Comparison of ENCODE assay signal across 23 cellular contexts in the genomic region with DNA sequence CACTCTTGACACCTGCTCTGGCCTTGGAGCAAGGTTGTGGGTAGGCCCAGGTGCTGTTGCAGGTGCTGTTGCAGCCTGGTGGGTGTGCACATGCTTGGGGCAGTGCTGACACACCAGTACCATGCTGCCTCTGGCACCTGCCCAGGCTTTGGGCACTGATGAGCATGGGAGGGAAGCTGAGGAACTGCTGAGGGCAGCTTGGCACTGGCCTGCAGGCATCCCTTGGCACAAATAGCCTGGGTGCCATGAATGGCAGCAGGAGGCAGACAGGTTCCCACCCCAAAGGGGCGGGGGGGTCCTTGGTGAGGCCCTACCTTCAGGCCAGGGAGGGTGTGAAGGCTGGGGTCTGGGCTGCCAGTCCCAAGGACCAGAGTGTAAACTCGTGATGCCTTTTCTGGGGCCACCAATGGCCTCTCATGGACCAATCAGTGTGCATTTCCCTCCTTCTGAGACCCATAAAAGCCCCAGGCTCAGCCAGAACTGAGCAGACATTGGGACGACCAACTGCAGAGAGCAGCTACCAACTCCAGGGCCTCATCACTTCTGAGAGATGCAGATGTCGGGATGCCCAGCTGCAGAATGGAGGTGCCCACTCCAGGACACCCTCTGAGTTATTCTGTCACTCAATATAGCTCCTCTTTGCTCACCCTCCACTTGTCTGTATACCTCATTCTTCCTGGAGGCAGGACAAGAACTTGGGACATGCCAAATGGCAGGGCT.
DNase-seq lines count a peak whose midpoint lies in the region; ATAC-seq, FAIRE-seq and TF ChIP-seq lines count a peak whose summit lies in the region.
"Had no signal": no experiment of that assay in that cellular context is flagged by ENCODE, and none has a peak within 500 bp of the region (broad histone marks: within the 10 kb centered on the region; RNA-seq: fewer than 3 reads in every experiment).

No MANE protein-coding gene starts in this region.

- H3K9me3 Mint-ChIP-seq in activated naive CD8-positive, alpha-beta T cell treated with anti-CD3 and anti-CD28 coated beads, Interleukin-2, amount 50 U/mL, for 24 hours: peaks cover 3% of the 10 kb centered on the region
- peaks cover 8% of the 10 kb centered on the region for H3K9me3 Mint-ChIP-seq in activated naive CD8-positive, alpha-beta T cell treated with anti-CD3 and anti-CD28 coated beads for 36 hours

- H3K9me3 ChIP-seq in kidney (ENCODE audit: control insufficient read depth in 1 of 2, low read length in 2 of 2) (no peaks in the 10 kb centered on the region), neuronal stem cell (replicated peaks in 1 of 2; ENCODE audit: control insufficient read depth in 2 of 2, insufficient read depth in 1 of 2, low read depth in 1 of 2, low read length in 2 of 2) (peaks cover 2 to 7% of the 10 kb centered on the region in 2 donors), upper lobe of right lung (no peaks in the 10 kb centered on the region)
- H3K9me3 ChIP-seq: A549, Caco-2 had no signal

- H3K27ac Mint-ChIP-seq in activated naive CD8-positive, alpha-beta T cell treated with anti-CD3 and anti-CD28 coated beads, Interleukin-2, amount 50 U/mL, for 24 hours: no peak overlapping the region
- H3K27ac Mint-ChIP-seq in activated naive CD8-positive, alpha-beta T cell treated with anti-CD3 and anti-CD28 coated beads for 36 hours: no peak overlapping the region
- H3K27ac Mint-ChIP-seq: CD4-positive, alpha-beta T cell; GM23338; HFFc6 had no signal

- no CpG with 5 or more reads among the region's 4 CpGs for WGBS in neuronal stem cell (ENCODE audit: extremely low coverage in 2 of 2, insufficient read length in 2 of 2, insufficient replicate concordance in 1 of 2), 2 donors

- H4K8ac ChIP-seq in neuronal stem cell (ENCODE audit: low read depth, low read length): no peak overlapping the region

- intact Hi-C loops in kidney (cut with DNase I): no loop called here
- intact Hi-C loops in upper lobe of right lung (cut with DNase I): no loop called here

- H2BK5ac ChIP-seq in neuronal stem cell (ENCODE audit: low read length): no peak overlapping the region

- no peak for DNase-seq in activated naive CD8-positive, alpha-beta T cell treated with anti-CD3 and anti-CD28 coated beads, Interleukin-2, amount 50 U/mL, for 24 hours
- DNase-seq in activated naive CD8-positive, alpha-beta T cell treated with anti-CD3 and anti-CD28 coated beads for 36 hours: no peak
- DNase-seq in kidney (peak; percentile 48), neuronal stem cell (ENCODE audit: low spot score) (no peak), upper lobe of right lung (no peak), NCI-H1417 treated with DMSO at 0.1 percent for 48 hours (lab: John Stamatoyannopoulos, UW) (no peak), hypothalamus (lab: John Stamatoyannopoulos, UW) (no peak)
- DNase-seq: AML-193; Caco-2; CD4-positive, alpha-beta T cell; H7; HFFc6 had no signal

- H3K9ac ChIP-seq in kidney (ENCODE audit: low read length in 2 of 2): no peak overlapping the region
- H3K9ac ChIP-seq in neuronal stem cell (ENCODE audit: low read depth, low read length, poor library complexity): no peak overlapping the region

- H3K4me1 ChIP-seq in kidney (ENCODE audit: control insufficient read depth in 1 of 2, insufficient read depth in 1 of 2, low read depth in 1 of 2, low read length in 2 of 2) (no peaks in the 10 kb centered on the region), neuronal stem cell (ENCODE audit: control insufficient read depth in 2 of 2, insufficient read depth in 1 of 2, low read depth in 1 of 2, low read length in 2 of 2) (no peaks in the 10 kb centered on the region), upper lobe of right lung (no peaks in the 10 kb centered on the region)
- H3K4me1 ChIP-seq: A549, Caco-2 had no signal

- peak overlapping the region; percentile 57 for H3K18ac ChIP-seq in neuronal stem cell (ENCODE audit: low read length)

- no peaks in the 10 kb centered on the region for H3K79me1 ChIP-seq in neuronal stem cell (ENCODE audit: low read depth, low read length)

- H2BK12ac ChIP-seq in neuronal stem cell (ENCODE audit: low read length): peak overlapping the region; percentile 75

- H2AK5ac ChIP-seq in neuronal stem cell (ENCODE audit: low read depth, low read length): no peak overlapping the region

- H2AFZ ChIP-seq in neuronal stem cell (ENCODE audit: low read length): no peak overlapping the region
- H2AFZ ChIP-seq: GM23338 had no signal

- no peak overlapping the region for H3K4me3 Mint-ChIP-seq in activated naive CD8-positive, alpha-beta T cell treated with anti-CD3 and anti-CD28 coated beads, Interleukin-2, amount 50 U/mL, for 24 hours
- no peak overlapping the region for H3K4me3 Mint-ChIP-seq in activated naive CD8-positive, alpha-beta T cell treated with anti-CD3 and anti-CD28 coated beads for 36 hours
- H3K4me3 Mint-ChIP-seq: CD4-positive, alpha-beta T cell; GM23338; HFFc6 had no signal

- H3K27me3 ChIP-seq in neuronal stem cell (ENCODE audit: control insufficient read depth in 3 of 3, insufficient read depth in 3 of 3, low read depth in 1 of 3, low read length in 3 of 3) (no peaks in the 10 kb centered on the region), upper lobe of right lung (no peaks in the 10 kb centered on the region)

- no peaks in the 10 kb centered on the region for H3K36me3 Mint-ChIP-seq in activated naive CD8-positive, alpha-beta T cell treated with anti-CD3 and anti-CD28 coated beads, Interleukin-2, amount 50 U/mL, for 24 hours (ENCODE audit: low read depth)
- no peaks in the 10 kb centered on the region for H3K36me3 Mint-ChIP-seq in activated naive CD8-positive, alpha-beta T cell treated with anti-CD3 and anti-CD28 coated beads for 36 hours

- no peak overlapping the region for H2BK15ac ChIP-seq in neuronal stem cell (ENCODE audit: low read length)

- H3K23ac ChIP-seq in neuronal stem cell (ENCODE audit: low read depth, low read length, poor library complexity): no peak overlapping the region

- no peaks in the 10 kb centered on the region for H3K27me3 Mint-ChIP-seq in activated naive CD8-positive, alpha-beta T cell treated with anti-CD3 and anti-CD28 coated beads, Interleukin-2, amount 50 U/mL, for 24 hours
- H3K27me3 Mint-ChIP-seq in activated naive CD8-positive, alpha-beta T cell treated with anti-CD3 and anti-CD28 coated beads for 36 hours: no peaks in the 10 kb centered on the region
- H3K27me3 Mint-ChIP-seq: CD4-positive, alpha-beta T cell had no signal

- TF ChIP-seq CTCF in kidney (IDR thresholded peaks at IDR 0.05; ENCODE audit: borderline replicate concordance, extremely low read depth, insufficient read depth) (no peak), upper lobe of right lung (IDR thresholded peaks at IDR 0.05) (no peak)

- no peak for FAIRE-seq in kidney (lab: Jason Lieb, UNC)
- FAIRE-seq: A549, D721Med, G401.6, GM12891, GM19239, HepG2 had no signal

- H3K14ac ChIP-seq in neuronal stem cell (ENCODE audit: low read length): no peak overlapping the region

- H3K27ac ChIP-seq in kidney (ENCODE audit: low read depth in 2 of 2, low read length in 2 of 2): no peak overlapping the region
- no peak overlapping the region for H3K27ac ChIP-seq in neuronal stem cell (replicated peaks; ENCODE audit: low read length)
- no peak overlapping the region for H3K27ac ChIP-seq in upper lobe of right lung
- H3K27ac ChIP-seq: 22Rv1, A549, C4-2B had no signal

- H3K4me1 Mint-ChIP-seq in activated naive CD8-positive, alpha-beta T cell treated with anti-CD3 and anti-CD28 coated beads, Interleukin-2, amount 50 U/mL, for 24 hours: no peaks in the 10 kb centered on the region
- H3K4me1 Mint-ChIP-seq in activated naive CD8-positive, alpha-beta T cell treated with anti-CD3 and anti-CD28 coated beads for 36 hours: no peaks in the 10 kb centered on the region

- H4K91ac ChIP-seq in neuronal stem cell (ENCODE audit: low read depth, low read length, poor library complexity): no peak overlapping the region

- ATAC-seq in activated naive CD8-positive, alpha-beta T cell treated with anti-CD3 and anti-CD28 coated beads, Interleukin-2, amount 50 U/mL, for 24 hours: peak; percentile 10
- ATAC-seq in upper lobe of right lung (peak; percentile 31), HG03175 (IDR thresholded peaks at IDR 0.05; ENCODE audit: unreplicated experiment) (no peak)
- ATAC-seq: A549, GM23338, HCT116, HepG2 had no signal

- H3K4ac ChIP-seq in neuronal stem cell (ENCODE audit: low read length): no peak overlapping the region

- H2BK120ac ChIP-seq in neuronal stem cell (ENCODE audit: low read depth, low read length): no peak overlapping the region

- H3K36me3 ChIP-seq in kidney (ENCODE audit: control insufficient read depth in 1 of 2, insufficient read depth in 2 of 2, low read length in 2 of 2) (no peaks in the 10 kb centered on the region), neuronal stem cell (replicated peaks in 1 of 2; ENCODE audit: control insufficient read depth in 2 of 2, insufficient read depth in 2 of 2, low read length in 2 of 2) (no peaks in the 10 kb centered on the region), upper lobe of right lung (no peaks in the 10 kb centered on the region)

- H3K4me2 ChIP-seq in neuronal stem cell (ENCODE audit: insufficient read depth, low read length, poor library complexity, severe bottlenecking): no peak overlapping the region
- H3K4me2 ChIP-seq: A549, GM23338 had no signal

- H3K4me3 ChIP-seq in kidney (ENCODE audit: low read length in 2 of 2) (no peak overlapping the region), neuronal stem cell (ENCODE audit: low read length in 2 of 2) (peak overlapping the region in 1 of 2 donors; percentile 43), upper lobe of right lung (no peak overlapping the region)
- H3K4me3 ChIP-seq: A549, GM23338 had no signal
